29 cellular contexts compared by ENCODE assay signal in the genomic region with DNA sequence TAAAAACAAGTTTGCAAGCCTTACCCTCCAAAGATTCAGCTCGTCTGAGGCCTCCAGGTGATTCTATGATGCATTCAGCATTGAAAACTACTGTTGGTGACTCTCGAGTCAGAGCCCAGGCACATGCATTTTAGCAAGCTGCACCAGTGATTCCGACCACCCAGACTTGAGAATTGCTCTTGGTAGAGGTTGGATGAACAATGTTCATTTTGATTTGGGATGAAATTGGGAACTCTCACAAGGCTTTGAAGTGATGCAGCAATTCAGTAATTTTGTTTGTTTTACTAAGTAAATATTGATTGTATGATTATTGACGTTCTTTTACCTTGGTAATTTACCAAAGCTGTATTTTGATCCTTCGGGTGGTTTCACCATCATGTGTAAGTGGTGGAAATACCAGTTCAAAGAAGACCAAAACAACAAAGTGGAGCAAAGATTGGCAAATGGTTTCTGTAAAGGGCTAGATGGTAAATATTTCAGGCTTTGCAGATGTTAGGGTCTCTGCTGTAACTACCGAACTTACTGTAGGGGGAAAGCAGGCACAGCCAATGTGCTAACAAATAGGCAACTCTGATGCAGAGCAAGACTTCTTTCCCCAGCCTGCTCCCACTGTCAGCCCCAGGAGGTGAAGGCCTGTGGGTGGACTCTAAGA. TPM values are rescaled to one million over a fixed set of nuclear protein-coding genes. Genes with fewer than 3 reads are reported as not detected.
DNase-seq lines count a peak whose midpoint lies in the region; TF ChIP-seq lines count a peak whose summit lies in the region.
"Had no signal": no experiment of that assay in that cellular context is flagged by ENCODE, and none has a peak within 500 bp of the region (broad histone marks: within the 10 kb centered on the region; RNA-seq: fewer than 3 reads in every experiment).

No MANE protein-coding gene starts in this region.

- H3K36me3 ChIP-seq in PC-9 (ENCODE audit: low read depth) (peaks cover 88% of the 10 kb centered on the region), liver (ENCODE audit: control insufficient read depth in 4 of 4, insufficient read depth in 3 of 4, low read depth in 1 of 4, low read length in 3 of 4) (peaks cover 4 to 39% (median 23%) of the 10 kb centered on the region in 4 donors), thyroid gland (peaks cover 0 to 8% of the 10 kb centered on the region in 2 donors), tibial nerve (peaks cover 0 to 72% (median 0%) of the 10 kb centered on the region in 3 donors)
- peaks cover 24% of the 10 kb centered on the region for H3K36me3 ChIP-seq in CD8-positive, alpha-beta memory T cell (ENCODE audit: insufficient read depth, low read length)

- TF ChIP-seq CTCF in PC-9 (conservative IDR thresholded peaks at IDR 0.05) (no peak), liver (IDR thresholded peaks at IDR 0.05; ENCODE audit: low read depth, low read length, missing input control) (no peak), thyroid gland (IDR thresholded peaks at IDR 0.05) (no peak), tibial nerve (IDR thresholded peaks at IDR 0.05) (no peak)

- POLR2A ChIA-PET in PC-9 (lab: Charles Lee; ENCODE audit: unreplicated experiment) = no interaction called here
- POLR2A ChIA-PET in CD8-positive, alpha-beta memory T cell (lab: Charles Lee) = interaction anchor here (0.9 kb wide), 1 partner anchor 12 kb away, joined by 5 read pairs; the partner anchor contains the start of gene ALDH3A2

- TF ChIP-seq POLR2A in thyroid gland (IDR thresholded peaks at IDR 0.05) = no peak
- no peak for TF ChIP-seq POLR2A in tibial nerve (IDR thresholded peaks at IDR 0.05)

- no TSS peak for BruUV-seq in PC-9 (replicated peaks; lab: Mats Ljungman, UMichigan)

- H3F3A ChIP-seq in PC-9 (ENCODE audit: insufficient read depth, low read depth) = peaks cover 45% of the 10 kb centered on the region

- CTCF ChIA-PET in PC-9 (lab: Charles Lee) = no interaction called here
- CTCF ChIA-PET in CD8-positive, alpha-beta memory T cell (lab: Charles Lee) = interaction anchor here (0.7 to 1.1 kb wide), 2 partner anchors 11 to 14 kb away, joined by 3 read pairs; no protein-coding TSS in a partner anchor

- peak; percentile 28 to 36 for TF ChIP-seq RAD21 in liver (IDR thresholded peaks at IDR 0.05)

- no peaks in the 10 kb centered on the region for H3K27me3 Mint-ChIP-seq in CD8-positive, alpha-beta memory T cell
- H3K27me3 Mint-ChIP-seq: activated B cell treated with CpG ODN at 0.5 μM for 24 hours, IgD-negative memory B cell had no signal

- no peak overlapping the region for H3K4me3 Mint-ChIP-seq in CD8-positive, alpha-beta memory T cell
- H3K4me3 Mint-ChIP-seq: activated B cell treated with CpG ODN at 0.5 μM for 24 hours; IgD-negative memory B cell; nephron progenitor cell; stimulated activated effector memory CD8-positive, alpha-beta T cell treated with anti-CD3 and anti-CD28 coated beads, Interleukin-12 subunit alpha, Interleukin-12 subunit beta, amount 100 ng/mL, for 72 hours had no signal

- WGBS in liver = 31% methylated on average over 6 of the region's 6 CpGs
- 70 to 71% methylated on average over 6 of the region's 6 CpGs for WGBS in thyroid gland, 2 donors
- WGBS in tibial nerve, 2 donors = 87% methylated on average over 6 of the region's 6 CpGs

- H3K27me3 ChIP-seq in PC-9 (ENCODE audit: insufficient read depth, low read depth) = no peaks in the 10 kb centered on the region
- no peaks in the 10 kb centered on the region for H3K27me3 ChIP-seq in liver (ENCODE audit: control insufficient read depth in 4 of 4, insufficient read depth in 4 of 4, low read length in 3 of 4)
- no peaks in the 10 kb centered on the region for H3K27me3 ChIP-seq in thyroid gland
- H3K27me3 ChIP-seq in tibial nerve = no peaks in the 10 kb centered on the region
- H3K27me3 ChIP-seq in CD8-positive, alpha-beta memory T cell (ENCODE audit: insufficient read depth, low read length, poor library complexity, severe bottlenecking) = no peaks in the 10 kb centered on the region
- H3K27me3 ChIP-seq: SJCRH30, spleen had no signal

- H3K9me3 Mint-ChIP-seq in CD8-positive, alpha-beta memory T cell = no peaks in the 10 kb centered on the region
- H3K9me3 Mint-ChIP-seq: activated B cell treated with CpG ODN at 0.5 μM for 24 hours; IgD-negative memory B cell; stimulated activated effector memory CD8-positive, alpha-beta T cell treated with anti-CD3 and anti-CD28 coated beads, Interleukin-12 subunit alpha, Interleukin-12 subunit beta, amount 100 ng/mL, for 72 hours had no signal

- peak overlapping the region in 1 of 2 donors; percentile 7 for H3K9ac ChIP-seq in liver (ENCODE audit: low read depth in 1 of 2, low read length in 2 of 2)
- H3K9ac ChIP-seq: parathyroid adenoma had no signal

- H4K20me1 ChIP-seq in PC-9 (ENCODE audit: insufficient read depth) = peaks cover 7% of the 10 kb centered on the region; the same call in 1 of the 2 replicates

- H3K27ac Mint-ChIP-seq in CD8-positive, alpha-beta memory T cell = peak overlapping the region in 1 of 8 donors; percentile 75
- H3K27ac Mint-ChIP-seq: activated B cell treated with CpG ODN at 0.5 μM for 24 hours; IgD-negative memory B cell; nephron progenitor cell; stimulated activated effector memory CD8-positive, alpha-beta T cell treated with anti-CD3 and anti-CD28 coated beads, Interleukin-12 subunit alpha, Interleukin-12 subunit beta, amount 100 ng/mL, for 72 hours had no signal

- no peak overlapping the region for H2AFZ ChIP-seq in PC-9
- H2AFZ ChIP-seq: parathyroid adenoma had no signal

- DNase-seq in NCI-H345 (lab: John Stamatoyannopoulos, UW) = peak; percentile 27
- DNase-seq in NCI-H345 treated with DMSO at 0.1 percent for 48 hours (lab: John Stamatoyannopoulos, UW; ENCODE audit: unreplicated experiment) = no peak
- peak in 1 of 2 experiments; percentile 62 for DNase-seq in PC-9
- DNase-seq in thyroid gland = no peak
- DNase-seq in SIG-M5 treated with dmso at 0.1 percent for 504 hours (lab: John Stamatoyannopoulos, UW; ENCODE audit: unreplicated experiment) = no peak
- no peak for DNase-seq in tibial nerve (ENCODE audit: low spot score in 2 of 2)
- no peak for DNase-seq in CD8-positive, alpha-beta memory T cell
- DNase-seq: activated B cell treated with CpG ODN at 0.5 μM for 24 hours; activated naive CD4-positive, alpha-beta T cell treated with Interleukin-2 at 50 U/mL for 16 hours; COR-L47; effector memory CD4-positive, alpha-beta T cell; glutamatergic neuron; kidney; NCI-H1092; NCI-H2081; nephron progenitor cell; right cardiac atrium; SJCRH30; spleen; stimulated activated CD4-positive, alpha-beta T cell treated with anti-CD3 and anti-CD28 coated beads, Interleukin-4, amount 100 ng/mL, for 1 hour had no signal

- intact Hi-C loops in PC-9 (cut with micrococcal nuclease; ENCODE audit: unreplicated experiment) (loop anchor here (5.0 kb wide), 2 partner anchors 37 to 148 kb away; no protein-coding TSS in a partner anchor), thyroid gland (cut with DNase I) (no loop called here)

- H3K36me3 Mint-ChIP-seq in CD8-positive, alpha-beta memory T cell = peaks cover 4 to 77% (median 35%) of the 10 kb centered on the region in 3 donors

- H3K4me3 ChIP-seq in PC-9 (no peak overlapping the region), liver (ENCODE audit: low read depth in 1 of 3, low read length in 3 of 3) (no peak overlapping the region), thyroid gland (replicated peaks in 1 of 3) (no peak overlapping the region), tibial nerve (no peak overlapping the region)
- H3K4me3 ChIP-seq in CD8-positive, alpha-beta memory T cell (ENCODE audit: low read length) = no peak overlapping the region
- H3K4me3 ChIP-seq: HAP-1, SJCRH30, spleen had no signal

- peaks cover 0 to 1% (median 0%) of the 10 kb centered on the region in 3 donors for H3K4me1 Mint-ChIP-seq in CD8-positive, alpha-beta memory T cell
- H3K4me1 Mint-ChIP-seq: stimulated activated effector memory CD8-positive, alpha-beta T cell treated with anti-CD3 and anti-CD28 coated beads, Interleukin-12 subunit alpha, Interleukin-12 subunit beta, amount 100 ng/mL, for 72 hours had no signal

- H3K9me3 ChIP-seq in PC-9 (ENCODE audit: insufficient read depth, low read depth) (no peaks in the 10 kb centered on the region), liver (ENCODE audit: control insufficient read depth in 4 of 4, low read length in 3 of 4) (no peaks in the 10 kb centered on the region), thyroid gland (no peaks in the 10 kb centered on the region), tibial nerve (no peaks in the 10 kb centered on the region)
- no peaks in the 10 kb centered on the region for H3K9me3 ChIP-seq in CD8-positive, alpha-beta memory T cell (ENCODE audit: low read length)
- H3K9me3 ChIP-seq: HAP-1, spleen had no signal

- H3K79me2 ChIP-seq in PC-9 (ENCODE audit: low read depth) = peaks cover 95% of the 10 kb centered on the region

- no peaks in the 10 kb centered on the region for H3K9me2 ChIP-seq in PC-9 (ENCODE audit: insufficient read depth)

- H3K27ac ChIP-seq in PC-9 (peak overlapping the region; percentile 18), liver (ENCODE audit: low read depth in 1 of 2, low read length in 2 of 2) (peak overlapping the region; percentile 70 to 82), thyroid gland (peak overlapping the region; percentile 51 to 74 (median 55)), tibial nerve (no peak overlapping the region)
- H3K27ac ChIP-seq in CD8-positive, alpha-beta memory T cell (ENCODE audit: low read depth, low read length) = no peak overlapping the region
- H3K27ac ChIP-seq: parathyroid adenoma, SJCRH30, spleen had no signal

- TF ChIP-seq EP300 in tibial nerve (IDR thresholded peaks at IDR 0.05) = no peak

- H3K4me1 ChIP-seq in PC-9 (replicated peaks; ENCODE audit: insufficient read depth) = peaks cover 39% of the 10 kb centered on the region
- peaks cover 9 to 74% (median 57%) of the 10 kb centered on the region in 4 donors for H3K4me1 ChIP-seq in liver (ENCODE audit: control insufficient read depth in 4 of 4, insufficient read depth in 4 of 4, low read length in 3 of 4)
- H3K4me1 ChIP-seq in thyroid gland = peaks cover 40 to 68% of the 10 kb centered on the region in 2 donors
- H3K4me1 ChIP-seq in tibial nerve = peaks cover 0 to 30% (median 4%) of the 10 kb centered on the region in 4 donors
- no peaks in the 10 kb centered on the region for H3K4me1 ChIP-seq in CD8-positive, alpha-beta memory T cell (ENCODE audit: insufficient read depth, low read length)
- H3K4me1 ChIP-seq: SJCRH30 had no signal

- peak overlapping the region; percentile 29 for H3K4me2 ChIP-seq in PC-9

RNA-seq across cellular contexts. Expression of gene ALDH3A2, which starts 11.8 kb away (rescaled TPM):
- total RNA-seq in PC-9 (2021) (271 and 290 TPM in 2 replicates), liver (100 to 1,000 TPM in 1 of 2 donors, 10 to 100 TPM in 1; 80.6 to 165 TPM), thyroid gland (100 to 1,000 TPM; 198 to 566 (median 366) TPM), tibial nerve (100 to 1,000 TPM in 2 of 4 donors, 10 to 100 TPM in 2; 84.3 to 152 (median 105) TPM)
- polyA plus RNA-seq in liver = 10 to 100 TPM; 63.3 to 80.2 TPM
- total RNA-seq in CD8-positive, alpha-beta memory T cell = 10 to 100 TPM; 24.7 to 26.3 TPM
- polyA plus RNA-seq in CD8-positive, alpha-beta memory T cell = 21.7 TPM

RNA-seq across cellular contexts. Expression of gene SLC47A2, which starts 56.0 kb away (rescaled TPM):
- total RNA-seq in PC-9 (2021) (38.9 and 42.6 TPM in 2 replicates), liver (not detected), thyroid gland (1 to 10 TPM in 1 of 4 donors, under 1 TPM in 1, not detected in 2; 0.45 to 1.4 TPM), tibial nerve (not detected)
- under 1 TPM in 1 of 2 donors, not detected in 1; 0.08 TPM for polyA plus RNA-seq in liver
- not detected for total RNA-seq in CD8-positive, alpha-beta memory T cell
- polyA plus RNA-seq in CD8-positive, alpha-beta memory T cell = not detected
- total RNA-seq: activated B cell treated with CpG ODN at 0.5 μM for 24 hours, epithelial cell of proximal tubule, NCI-H460, right cardiac atrium, SJCRH30, spleen had no signal
- polyA plus RNA-seq: adipose tissue, BJ, right cardiac atrium had no signal

Comparison
In these comparisons a context has a peak if more than half of its experiments do, and no peak if none do; other contexts are left out.
1. H3K27ac ChIP-seq: peak in PC-9 (single experiment), liver (2 of 2) and thyroid gland (3 of 3); none in tibial nerve (0 of 4) and CD8-positive, alpha-beta memory T cell (single experiment).
2. RNA of gene SLC47A2, which starts 56.0 kb away (total RNA-seq): 38.9 to 42.6 TPM in PC-9; 0.45 to 1.4 TPM in thyroid gland, not detected in liver, not detected in tibial nerve and not detected in CD8-positive, alpha-beta memory T cell; every median in the first group is over 10 times any median in the second.